2 cellular contexts compared by ENCODE assay signal in the genomic region with DNA sequence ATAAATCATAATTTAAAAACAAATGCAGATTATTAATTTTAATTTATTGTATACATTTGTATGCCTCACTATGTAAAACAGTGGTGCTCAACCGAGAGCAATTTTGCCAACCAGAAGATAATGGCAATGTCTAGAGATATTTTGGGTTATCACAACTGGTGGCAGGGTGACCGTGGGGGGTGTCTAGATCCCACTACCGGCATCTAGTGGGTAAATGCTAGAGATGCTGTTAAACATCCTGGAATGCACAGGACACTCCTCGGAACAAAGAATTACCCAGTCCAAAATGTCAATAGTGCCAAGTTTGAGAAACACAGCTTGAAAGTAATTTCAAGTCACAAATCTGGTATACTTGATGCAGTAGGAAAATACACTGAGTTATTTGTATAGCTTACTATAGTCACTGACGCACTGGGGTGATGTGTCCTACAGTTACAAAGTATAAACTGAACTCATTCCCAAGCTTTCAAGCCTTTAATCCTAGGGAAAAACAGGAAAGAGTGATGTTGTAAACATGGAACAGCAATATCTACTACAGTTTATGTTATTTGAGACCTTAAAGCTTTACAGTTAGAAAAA.
TF ChIP-seq lines count a peak whose summit lies in the region.

No MANE protein-coding gene starts in this region.

TF ChIP-seq in IMR-90, 13 proteins besides CTCF, POLR2A, EP300 and RAD21:
- TF ChIP-seq CEBPB (IDR thresholded peaks at IDR 0.05; ENCODE audit: low read depth, low read length) (no peak), BHLHE40 (IDR thresholded peaks at IDR 0.05; ENCODE audit: low read depth, low read length) (no peak), CHD1 (IDR thresholded peaks at IDR 0.05; ENCODE audit: low read depth, low read length) (no peak), RCOR1 (IDR thresholded peaks at IDR 0.05; ENCODE audit: insufficient replicate concordance, low read length) (no peak), MAZ (IDR thresholded peaks at IDR 0.05; ENCODE audit: borderline replicate concordance, low read depth, low read length) (no peak), MXI1 (IDR thresholded peaks at IDR 0.05; ENCODE audit: borderline replicate concordance, low read depth, low read length) (no peak), RFX5 (IDR thresholded peaks at IDR 0.05; ENCODE audit: low read depth, low read length) (no peak), SMC3 (IDR thresholded peaks at IDR 0.05; ENCODE audit: low read depth, low read length) (no peak), FOS (IDR thresholded peaks at IDR 0.05; ENCODE audit: low read depth, low read length) (no peak), NFE2L2 (IDR thresholded peaks at IDR 0.05; ENCODE audit: low read depth, low read length) (no peak), MAFK (IDR thresholded peaks at IDR 0.05; ENCODE audit: low read depth, low read length) (no peak)
- TF ChIP-seq, protein P1, sequence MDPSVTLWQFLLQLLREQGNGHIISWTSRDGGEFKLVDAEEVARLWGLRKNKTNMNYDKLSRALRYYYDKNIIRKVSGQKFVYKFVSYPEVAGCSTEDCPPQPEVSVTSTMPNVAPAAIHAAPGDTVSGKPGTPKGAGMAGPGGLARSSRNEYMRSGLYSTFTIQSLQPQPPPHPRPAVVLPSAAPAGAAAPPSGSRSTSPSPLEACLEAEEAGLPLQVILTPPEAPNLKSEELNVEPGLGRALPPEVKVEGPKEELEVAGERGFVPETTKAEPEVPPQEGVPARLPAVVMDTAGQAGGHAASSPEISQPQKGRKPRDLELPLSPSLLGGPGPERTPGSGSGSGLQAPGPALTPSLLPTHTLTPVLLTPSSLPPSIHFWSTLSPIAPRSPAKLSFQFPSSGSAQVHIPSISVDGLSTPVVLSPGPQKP (IDR thresholded peaks at IDR 0.05; ENCODE audit: borderline replicate concordance, low read depth, low read length) = no peak
- TF ChIP-seq, protein P2, sequence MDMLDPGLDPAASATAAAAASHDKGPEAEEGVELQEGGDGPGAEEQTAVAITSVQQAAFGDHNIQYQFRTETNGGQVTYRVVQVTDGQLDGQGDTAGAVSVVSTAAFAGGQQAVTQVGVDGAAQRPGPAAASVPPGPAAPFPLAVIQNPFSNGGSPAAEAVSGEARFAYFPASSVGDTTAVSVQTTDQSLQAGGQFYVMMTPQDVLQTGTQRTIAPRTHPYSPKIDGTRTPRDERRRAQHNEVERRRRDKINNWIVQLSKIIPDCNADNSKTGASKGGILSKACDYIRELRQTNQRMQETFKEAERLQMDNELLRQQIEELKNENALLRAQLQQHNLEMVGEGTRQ (IDR thresholded peaks at IDR 0.05; ENCODE audit: low read depth, low read length) = no peak
TF ChIP-seq in IMR-90: peak in this region for 0.

TF ChIP-seq in H1, 55 proteins besides CTCF, POLR2A, EP300 and RAD21:
- TF ChIP-seq EGR1 (IDR thresholded peaks at IDR 0.05; ENCODE audit: borderline replicate concordance, low read depth, low read length) (no peak), CREB1 (IDR thresholded peaks at IDR 0.05) (no peak)
